8 cellular contexts compared by ENCODE assay signal in genomic region chr13:49791753-49792549, GRCh38.
DNase-seq lines count a peak whose midpoint lies in the region; ATAC-seq and TF ChIP-seq lines count a peak whose summit lies in the region.

No MANE protein-coding gene starts in this region.

- H3K9ac ChIP-seq in mucosa of stomach (ENCODE audit: low read length), result peak overlapping the region; percentile 67

- no peaks in the 10 kb centered on the region for H3K36me3 ChIP-seq in mucosa of stomach (ENCODE audit: control insufficient read depth, insufficient read depth, low read length)

- ATAC-seq in HG02759 (IDR thresholded peaks at IDR 0.05; ENCODE audit: unreplicated experiment), result peak; percentile 25
- peak; percentile 50 for ATAC-seq in stimulated activated memory B cell treated with anti-CD40 and anti-IgM and Interleukin-4, amounts not matched to agents 10 μg/mL and 1 μg/mL and 100 μg/mL, for 72 hours

- H3K4me1 Mint-ChIP-seq in stimulated activated memory B cell treated with anti-CD40 and anti-IgM and Interleukin-4, amounts not matched to agents 10 μg/mL and 1 μg/mL and 100 μg/mL, for 72 hours, result peaks cover 38% of the 10 kb centered on the region

- H3K9me3 Mint-ChIP-seq in stimulated activated memory B cell treated with anti-CD40 and anti-IgM and Interleukin-4, amounts not matched to agents 10 μg/mL and 1 μg/mL and 100 μg/mL, for 72 hours, result no peaks in the 10 kb centered on the region

- DNase-seq in NCI-H2081 (lab: John Stamatoyannopoulos, UW) (peak; percentile 8 to 40), NCI-H2081 treated with DMSO at 0.1 percent for 48 hours (lab: John Stamatoyannopoulos, UW) (no peak), NCI-H2171 (lab: John Stamatoyannopoulos, UW) (peak; percentile 23), activated T-cell treated with anti-CD3 and anti-CD28 coated beads for 24 hours (ENCODE audit: low read depth) (peak; percentile 28), epithelial cell of esophagus (ENCODE audit: low read depth) (peak; percentile 38)

- H3K4me3 ChIP-seq in epithelial cell of esophagus (ENCODE audit: low read length) (peak overlapping the region; percentile 86), mucosa of stomach (ENCODE audit: low read length) (peak overlapping the region; percentile 28)

- H3K27me3 Mint-ChIP-seq in stimulated activated memory B cell treated with anti-CD40 and anti-IgM and Interleukin-4, amounts not matched to agents 10 μg/mL and 1 μg/mL and 100 μg/mL, for 72 hours, result no peaks in the 10 kb centered on the region

- no peak for TF ChIP-seq CTCF in epithelial cell of esophagus (IDR thresholded peaks at IDR 0.05; ENCODE audit: insufficient read depth, low read depth, low read length, missing control alignments)

- H3K27me3 ChIP-seq in mucosa of stomach (ENCODE audit: control insufficient read depth, insufficient read depth, low read length), result no peaks in the 10 kb centered on the region

- peak overlapping the region; percentile 92 for H3K27ac Mint-ChIP-seq in stimulated activated memory B cell treated with anti-CD40 and anti-IgM and Interleukin-4, amounts not matched to agents 10 μg/mL and 1 μg/mL and 100 μg/mL, for 72 hours

- peaks cover 15% of the 10 kb centered on the region for H3K36me3 Mint-ChIP-seq in stimulated activated memory B cell treated with anti-CD40 and anti-IgM and Interleukin-4, amounts not matched to agents 10 μg/mL and 1 μg/mL and 100 μg/mL, for 72 hours

- H3K9me3 ChIP-seq in mucosa of stomach (ENCODE audit: control insufficient read depth, low read length), result no peaks in the 10 kb centered on the region

- H3K4me3 Mint-ChIP-seq in stimulated activated memory B cell treated with anti-CD40 and anti-IgM and Interleukin-4, amounts not matched to agents 10 μg/mL and 1 μg/mL and 100 μg/mL, for 72 hours, result peak overlapping the region; percentile 94

- peaks cover 10% of the 10 kb centered on the region for H3K4me1 ChIP-seq in mucosa of stomach (ENCODE audit: control insufficient read depth, insufficient read depth, low read length)
